ENCODE assay signal across 8 cellular contexts in the genomic region with DNA sequence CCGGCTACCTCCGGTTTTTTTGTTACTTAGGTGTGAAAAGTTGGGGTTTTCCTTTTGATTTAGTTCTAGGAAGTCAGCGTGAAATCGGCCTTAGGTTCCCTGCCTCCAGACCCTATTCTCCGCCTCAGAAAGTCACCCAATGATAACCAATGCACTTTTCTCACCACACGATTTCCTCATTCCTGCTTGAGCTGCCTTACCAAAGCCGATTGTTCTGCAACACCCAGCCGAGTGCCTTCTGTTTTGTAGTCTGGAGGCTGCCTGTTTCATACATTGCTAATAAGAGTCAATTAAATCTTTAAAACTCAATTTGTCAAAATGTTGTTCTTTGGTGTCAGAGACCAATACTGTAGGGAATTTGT. TPM values are rescaled to one million over a fixed set of nuclear protein-coding genes. Genes with fewer than 3 reads are reported as not detected.
DNase-seq lines count a peak whose midpoint lies in the region; ATAC-seq and TF ChIP-seq lines count a peak whose summit lies in the region.

No MANE protein-coding gene starts in this region.

- no peak overlapping the region for H3K27ac ChIP-seq in CD8-positive, alpha-beta T cell (ENCODE audit: low read depth, low read length)
- peak overlapping the region; percentile 20 for H3K27ac ChIP-seq in muscle layer of duodenum (ENCODE audit: low read length)

- H3K4me3 Mint-ChIP-seq in CD8-positive, alpha-beta T cell, result peak overlapping the region; percentile 90
- H3K4me3 Mint-ChIP-seq in activated naive CD8-positive, alpha-beta T cell, result peak overlapping the region; percentile 90

- peak overlapping the region; percentile 48; the same call in 1 of the 2 replicates for H2AFZ ChIP-seq in Loucy (ENCODE audit: low read length)

- peaks cover 20% of the 10 kb centered on the region for H3K4me1 Mint-ChIP-seq in CD8-positive, alpha-beta T cell (ENCODE audit: low read depth)
- H3K4me1 Mint-ChIP-seq in activated naive CD8-positive, alpha-beta T cell (ENCODE audit: low read depth), result peaks cover 20% of the 10 kb centered on the region

- H3K4me3 ChIP-seq in CD8-positive, alpha-beta T cell (ENCODE audit: low read depth, low read length), result no peak overlapping the region
- H3K4me3 ChIP-seq in Loucy (ENCODE audit: low read length, poor library complexity, severe bottlenecking) (peak overlapping the region; percentile 80), muscle layer of duodenum (ENCODE audit: low read depth in 1 of 2, low read length in 2 of 2) (peak overlapping the region; percentile 4 to 40)

- H3F3A ChIP-seq in Loucy (ENCODE audit: low read depth), result no peaks in the 10 kb centered on the region; the same call in 1 of the 2 replicates

- H3K27me3 ChIP-seq in CD8-positive, alpha-beta T cell (ENCODE audit: insufficient read depth, low read length), result no peaks in the 10 kb centered on the region
- H3K27me3 ChIP-seq in Loucy (ENCODE audit: insufficient read depth, low read length, poor library complexity, severe bottlenecking) (no peaks in the 10 kb centered on the region), muscle layer of duodenum (ENCODE audit: low read depth, low read length) (no peaks in the 10 kb centered on the region)

- no peaks in the 10 kb centered on the region for H3K9me2 ChIP-seq in Loucy (replicated peaks; ENCODE audit: low read depth, low read length)

- H3K79me2 ChIP-seq in Loucy (ENCODE audit: insufficient read depth, low read length), result no peaks in the 10 kb centered on the region

- no peaks in the 10 kb centered on the region for H3K36me3 Mint-ChIP-seq in CD8-positive, alpha-beta T cell
- no peaks in the 10 kb centered on the region for H3K36me3 Mint-ChIP-seq in activated naive CD8-positive, alpha-beta T cell

- H3K9me3 Mint-ChIP-seq in CD8-positive, alpha-beta T cell, result no peaks in the 10 kb centered on the region
- no peaks in the 10 kb centered on the region for H3K9me3 Mint-ChIP-seq in activated naive CD8-positive, alpha-beta T cell (ENCODE audit: low read depth)

- H3K27ac Mint-ChIP-seq in CD8-positive, alpha-beta T cell, result peak overlapping the region; percentile 60
- peak overlapping the region; percentile 74 for H3K27ac Mint-ChIP-seq in activated naive CD8-positive, alpha-beta T cell

- DNase-seq in CD8-positive, alpha-beta T cell, result no peak
- DNase-seq in KBM-7 (no peak), COLO668 (lab: John Stamatoyannopoulos, UW; ENCODE audit: unreplicated experiment) (no peak)

- peak overlapping the region; percentile 83 for H3K4me2 ChIP-seq in Loucy (ENCODE audit: low read depth, low read length, poor library complexity, severe bottlenecking)

- in situ Hi-C loops in KBM-7 (cut with MboI; ENCODE audit: low pct_unique_long_range_greater_than_20kb, low sequenced_read_pairs), result no loop called here

- H3K36me3 ChIP-seq in CD8-positive, alpha-beta T cell (ENCODE audit: insufficient read depth, low read length), result no peaks in the 10 kb centered on the region
- no peaks in the 10 kb centered on the region for H3K36me3 ChIP-seq in Loucy (ENCODE audit: insufficient read depth, low read length)
- no peaks in the 10 kb centered on the region for H3K36me3 ChIP-seq in muscle layer of duodenum (ENCODE audit: control insufficient read depth in 1 of 2, insufficient read depth in 2 of 2, low read length in 2 of 2)

- H3K9me3 ChIP-seq in CD8-positive, alpha-beta T cell (ENCODE audit: low read length), result no peaks in the 10 kb centered on the region
- no peaks in the 10 kb centered on the region for H3K9me3 ChIP-seq in Loucy (ENCODE audit: insufficient read depth, low read depth, low read length)
- H3K9me3 ChIP-seq in muscle layer of duodenum (ENCODE audit: control insufficient read depth in 1 of 2, low read length in 2 of 2), result no peaks in the 10 kb centered on the region

- H3K27me3 Mint-ChIP-seq in CD8-positive, alpha-beta T cell (ENCODE audit: low read depth), result peaks cover 13% of the 10 kb centered on the region
- H3K27me3 Mint-ChIP-seq in activated naive CD8-positive, alpha-beta T cell, result peaks cover 3% of the 10 kb centered on the region

- POLR2A ChIA-PET in CD8-positive, alpha-beta T cell (lab: Charles Lee), result interaction anchor here (1.6 kb wide), 1 partner anchor 12 kb away, joined by 5 read pairs; no protein-coding TSS in a partner anchor

- peaks cover 16% of the 10 kb centered on the region for H3K4me1 ChIP-seq in CD8-positive, alpha-beta T cell (ENCODE audit: insufficient read depth, low read length)
- H3K4me1 ChIP-seq in Loucy (ENCODE audit: insufficient read depth, low read length, poor library complexity, severe bottlenecking) (peaks cover 13% of the 10 kb centered on the region), muscle layer of duodenum (ENCODE audit: control insufficient read depth in 1 of 2, insufficient read depth in 2 of 2, low read length in 2 of 2) (peaks cover 0 to 7% of the 10 kb centered on the region in 2 donors)

- no peak for ATAC-seq in CD8-positive, alpha-beta T cell
- ATAC-seq in GM21717 (IDR thresholded peaks at IDR 0.05; ENCODE audit: unreplicated experiment), result no peak
- no peak for ATAC-seq in GM21723 (IDR thresholded peaks at IDR 0.05; ENCODE audit: unreplicated experiment)

- no peaks in the 10 kb centered on the region for H4K20me1 ChIP-seq in Loucy (ENCODE audit: insufficient read depth, low read length, poor library complexity, severe bottlenecking)

- TF ChIP-seq CTCF in CD8-positive, alpha-beta T cell (IDR thresholded peaks at IDR 0.05), result no peak
- TF ChIP-seq CTCF in Loucy (conservative IDR thresholded peaks at IDR 0.05; ENCODE audit: low read length), result no peak

- intact Hi-C loops in CD8-positive, alpha-beta T cell (cut with DNase I, micrococcal nuclease), result loop anchor here in 1 of 2 experiments (2.0 kb wide), 1 partner anchor 258 kb away; a partner anchor contains a TSS

- H3K9ac ChIP-seq in Loucy (ENCODE audit: low read depth, low read length, poor library complexity, severe bottlenecking), result peak overlapping the region; percentile 71

- CTCF ChIA-PET in CD8-positive, alpha-beta T cell (lab: Charles Lee), result no interaction called here

RNA-seq across cellular contexts. Expression of a gene that starts 39.7 kb away (rescaled TPM):
- total RNA-seq in CD8-positive, alpha-beta T cell, result under 1 TPM in 1 of 2 experiments, not detected in 1; 0.08 TPM
